In genomic region chr5:172443441-172444109, GRCh38 we compare ENCODE assay signal across 8 cellular contexts.
DNase-seq lines count a peak whose midpoint lies in the region; ATAC-seq lines count a peak whose summit lies in the region.

No MANE protein-coding gene starts in this region.

- peak; percentile 96 for DNase-seq in DMS 273 treated with DMSO at 0.1 percent for 48 hours (lab: John Stamatoyannopoulos, UW)
- peak; percentile 89 for DNase-seq in NCI-H82 (lab: John Stamatoyannopoulos, UW)
- peak in 37 of 56 donors; percentile 28 to 90 (median 59) for DNase-seq in amygdala (lab: John Stamatoyannopoulos, UW)
- peak; percentile 97 for DNase-seq in iris pigment epithelial cell (ENCODE audit: low read depth)
- DNase-seq in stimulated activated CD4-positive, alpha-beta T cell treated with anti-CD3 and anti-CD28 coated beads, Interleukin-4, amount 100 ng/mL, for 24 hours: peak; percentile 60
- DNase-seq in hepatic stellate cell (ENCODE audit: low spot score): no peak

- no peak for ATAC-seq in HG03095 (IDR thresholded peaks at IDR 0.05; ENCODE audit: unreplicated experiment)
- ATAC-seq in HG02610 (IDR thresholded peaks at IDR 0.05; ENCODE audit: unreplicated experiment): no peak
